ENCODE assay signal across 23 cellular contexts in genomic region chr3:196164576-196164975, GRCh38. TPM values are rescaled to one million over a fixed set of nuclear protein-coding genes. Genes with fewer than 3 reads are reported as not detected.
"Had no signal": no experiment of that assay in that cellular context is flagged by ENCODE, and none has a peak within 500 bp of the region (broad histone marks: within the 10 kb centered on the region; RNA-seq: fewer than 3 reads in every experiment).

No MANE protein-coding gene starts in this region.

- ATAC-seq: activated CD4-positive, CD25-positive, alpha-beta regulatory T cell treated with anti-CD3 and anti-CD28 coated beads, Interleukin-2, amount 50 U/mL, for 24 hours; activated CD8-positive, alpha-beta T cell treated with anti-CD3 and anti-CD28 coated beads, Interleukin-2, amount 10 ng/mL, durations not matched to agents 7 days and 5 days; naive thymus-derived CD4-positive, alpha-beta T cell; stimulated activated naive B cell treated with anti-CD40 and anti-IgM and Interleukin-4, amounts not matched to agents 10 μg/mL and 1 μg/mL and 100 μg/mL, for 72 hours had no signal

- H3K27me3 ChIP-seq: esophagus squamous epithelium, neural progenitor cell, ovary had no signal

- H3K4me2 ChIP-seq: neural progenitor cell had no signal

- H3K4me3 ChIP-seq: esophagus squamous epithelium, mucosa of descending colon, neural progenitor cell, ovary, thoracic aorta had no signal

- H3K27ac ChIP-seq: esophagus squamous epithelium, neural progenitor cell, thoracic aorta had no signal

- H3K9ac ChIP-seq: neural progenitor cell had no signal

- H3K4me1 ChIP-seq: neural progenitor cell had no signal

- DNase-seq: activated CD4-positive, alpha-beta T cell treated with anti-CD3 and anti-CD28 coated beads, Interleukin-2, amount 10 ng/mL, durations not matched to agents 7 days and 5 days; activated CD8-positive, alpha-beta T cell treated with anti-CD3 and anti-CD28 coated beads, Interleukin-2, amount 10 ng/mL, durations not matched to agents 7 days and 5 days; activated naive CD4-positive, alpha-beta T cell treated with anti-CD3 and anti-CD28 coated beads for 36 hours; activated T-cell treated with anti-CD3 and anti-CD28 coated beads, Interleukin-2, amount 50 U/mL, for 24 hours; cortex of kidney; effector CD8-positive, alpha-beta T cell; esophagus squamous epithelium; hippocampal formation; left colon; mammary epithelial cell; naive thymus-derived CD4-positive, alpha-beta T cell; stimulated activated naive B cell treated with anti-CD40 and anti-IgM and Interleukin-4, amounts not matched to agents 10 μg/mL and 1 μg/mL and 100 μg/mL, for 72 hours had no signal

- H3K36me3 ChIP-seq: esophagus squamous epithelium, neural progenitor cell, ovary, thoracic aorta had no signal

- H3K9me3 ChIP-seq: esophagus squamous epithelium, mucosa of descending colon, ovary, thoracic aorta had no signal

RNA-seq across cellular contexts. Expression of gene ZDHHC19, which starts 46.6 kb away (rescaled TPM):
- total RNA-seq: activated CD4-positive, alpha-beta T cell treated with anti-CD3 and anti-CD28 coated beads, Interleukin-2, amount 10 ng/mL, durations not matched to agents 7 days and 5 days; activated CD8-positive, alpha-beta T cell treated with anti-CD3 and anti-CD28 coated beads, Interleukin-2, amount 10 ng/mL, durations not matched to agents 7 days and 5 days; activated naive CD4-positive, alpha-beta T cell treated with anti-CD3 and anti-CD28 coated beads for 36 hours; activated T-helper 2 cell treated with anti-CD3 and anti-CD28 coated beads, Interferon-gamma antibody, Interleukin-2, Interleukin-4, amounts not matched to agents 10 μg/mL and 5 μg/mL and 100 μg/mL, durations not matched to agents 14 hours and 24 hours and 36 hours; endothelial cell of umbilical vein; esophagus squamous epithelium; glomerular endothelial cell; left colon; mammary epithelial cell; mucosa of descending colon; pulmonary artery endothelial cell; T-helper 1 cell treated with Interleukin-12 subunit alpha and Interleukin-12 subunit beta and Interleukin-4 antibody, amounts not matched to agents 30 ng/mL and 1 ng/mL, for 36 hours had no signal
- polyA plus RNA-seq: aorta; endothelial cell of umbilical vein; mammary epithelial cell; naive thymus-derived CD4-positive, alpha-beta T cell had no signal

RNA-seq across cellular contexts. Expression of gene SLC51A, which starts 51.8 kb away (rescaled TPM):
- total RNA-seq: activated CD4-positive, alpha-beta T cell treated with anti-CD3 and anti-CD28 coated beads, Interleukin-2, amount 10 ng/mL, durations not matched to agents 7 days and 5 days; activated CD8-positive, alpha-beta T cell treated with anti-CD3 and anti-CD28 coated beads, Interleukin-2, amount 10 ng/mL, durations not matched to agents 7 days and 5 days; activated naive CD4-positive, alpha-beta T cell treated with anti-CD3 and anti-CD28 coated beads for 36 hours; activated T-helper 2 cell treated with anti-CD3 and anti-CD28 coated beads, Interferon-gamma antibody, Interleukin-2, Interleukin-4, amounts not matched to agents 10 μg/mL and 5 μg/mL and 100 μg/mL, durations not matched to agents 14 hours and 24 hours and 36 hours; endothelial cell of umbilical vein; glomerular endothelial cell; mammary epithelial cell; naive thymus-derived CD4-positive, alpha-beta T cell; pulmonary artery endothelial cell; T-helper 1 cell treated with Interleukin-12 subunit alpha and Interleukin-12 subunit beta and Interleukin-4 antibody, amounts not matched to agents 30 ng/mL and 1 ng/mL, for 36 hours; thoracic aorta had no signal
- polyA plus RNA-seq: endothelial cell of umbilical vein, mammary epithelial cell had no signal
